Comparison of ENCODE assay signal across 34 cellular contexts in the genomic region with DNA sequence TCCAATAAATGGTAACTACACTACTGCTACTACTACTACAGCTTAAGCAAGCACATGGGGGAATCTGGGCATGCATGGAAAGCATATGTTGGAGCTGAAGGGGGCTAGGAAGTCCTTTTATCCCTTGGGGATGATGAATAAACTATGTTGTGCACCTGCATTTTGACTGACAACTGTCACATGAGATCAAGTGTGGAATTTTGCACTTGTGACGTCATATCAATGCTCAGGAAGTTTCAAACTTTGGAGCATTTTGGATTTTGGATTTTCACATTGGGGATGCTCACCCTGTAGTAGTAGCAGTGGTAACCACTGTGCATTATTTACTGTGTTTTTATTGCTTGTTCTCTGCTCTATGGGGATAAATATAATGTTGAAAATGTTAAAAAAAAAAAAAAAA.
"Had no signal": no experiment of that assay in that cellular context is flagged by ENCODE, and none has a peak within 500 bp of the region (broad histone marks: within the 10 kb centered on the region; RNA-seq: fewer than 3 reads in every experiment).

No MANE protein-coding gene starts in this region.

- H3K36me3 ChIP-seq: MG63 had no signal

- H3K4me3 ChIP-seq: MG63 had no signal

- H3K27me3 ChIP-seq: MG63 had no signal

- H3K9me3 ChIP-seq: MG63 had no signal

- DNase-seq: Kasumi-1, MG63, MM.1S, MV-4-11, NCI-H1048, NCI-H1092, NCI-H1092 treated with DMSO at 0.1 percent for 48 hours, NCI-H1105, NCI-H1105 treated with DMSO at 0.1 percent for 48 hours, NCI-H1417, NCI-H1417 treated with DMSO at 0.1 percent for 48 hours, NCI-H1436, NCI-H1436 treated with DMSO at 0.1 percent for 48 hours, NCI-H146, NCI-H1694, NCI-H1694 treated with DMSO at 0.1 percent for 48 hours, NCI-H187, NCI-H187 treated with DMSO at 0.1 percent for 48 hours, NCI-H1930, NCI-H2029, NCI-H2029 treated with DMSO at 0.1 percent for 48 hours, NCI-H2081, NCI-H2081 treated with DMSO at 0.1 percent for 48 hours, NCI-H2107, NCI-H2171, NCI-H2171 treated with DMSO at 0.1 percent for 48 hours, NCI-H2227 treated with DMSO at 0.1 percent for 48 hours, NCI-H226, NCI-H345, NCI-H446, NCI-H446 treated with DMSO at 0.1 percent for 48 hours, NCI-H510A, NCI-H510A treated with DMSO at 0.1 percent for 48 hours, NCI-H524 had no signal
